In the genomic region with DNA sequence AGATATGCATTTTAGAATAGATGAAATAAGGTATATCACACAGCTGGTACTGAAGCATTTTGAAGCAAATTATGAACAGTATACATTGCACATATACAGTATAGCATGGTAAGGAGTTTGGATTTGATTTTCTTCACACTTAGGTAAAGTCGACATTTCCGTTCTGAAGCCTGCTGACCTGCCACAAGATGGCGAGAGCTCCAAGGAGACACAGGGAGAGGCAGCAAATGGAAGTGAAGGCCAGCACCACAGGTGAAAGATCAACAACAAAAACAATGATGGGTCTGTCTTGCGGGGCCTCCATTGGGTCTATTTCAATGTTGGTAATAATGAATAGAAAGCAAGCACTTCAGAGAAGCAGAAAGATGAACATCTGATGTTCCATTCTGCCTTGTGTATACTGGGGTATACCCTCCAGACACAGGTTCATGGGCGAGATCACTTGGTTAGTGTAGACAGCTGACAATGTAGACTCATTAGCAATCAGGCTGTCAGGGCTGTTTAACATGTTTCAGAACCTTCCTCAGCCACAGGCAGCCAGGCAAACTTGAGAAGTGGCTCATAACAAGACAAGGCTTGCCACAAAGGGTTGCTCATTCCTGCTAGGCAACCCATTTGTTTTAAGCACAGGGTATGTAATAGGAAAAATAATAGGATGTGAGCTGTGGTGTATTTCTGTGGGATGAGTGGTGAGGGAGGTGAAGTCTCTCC, we compare ENCODE assay signal across 8 cellular contexts. TPM values are rescaled to one million over a fixed set of nuclear protein-coding genes. Genes with fewer than 3 reads are reported as not detected.
A peak's percentile ranks its signal among the peaks of the same experiment; 100 is the strongest.
DNase-seq lines count a peak whose midpoint lies in the region; ATAC-seq and TF ChIP-seq lines count a peak whose summit lies in the region.

No MANE protein-coding gene starts in this region.

- H3K27me3 ChIP-seq in brain microvascular endothelial cell (replicated peaks) = no peaks in the 10 kb centered on the region

- no peak for ATAC-seq in HG03457 (IDR thresholded peaks at IDR 0.05; ENCODE audit: unreplicated experiment)

- DNase-seq in activated T-cell treated with anti-CD3 and anti-CD28 coated beads for 48 hours (ENCODE audit: low read depth) (peak; percentile 0), activated T-cell treated with anti-CD3 and anti-CD28 coated beads for 4 hours (no peak), HCEC 1CT (peak; percentile 32), NCI-H460 (ENCODE audit: extremely low read depth, low read depth) (peak; percentile 61), brain microvascular endothelial cell (peak; percentile 15), myocyte (ENCODE audit: low read depth) (peak; percentile 91), globus pallidus (ENCODE audit: low spot score) (no peak)

- no peak overlapping the region for H3K4me3 ChIP-seq in brain microvascular endothelial cell (ENCODE audit: low read depth, low read length)

- H3K27ac ChIP-seq in brain microvascular endothelial cell = no peak overlapping the region

- no peaks in the 10 kb centered on the region for H3K36me3 ChIP-seq in brain microvascular endothelial cell (replicated peaks)

- peak; percentile 75 for TF ChIP-seq CTCF in brain microvascular endothelial cell (IDR thresholded peaks at IDR 0.05; ENCODE audit: low read depth, low read length, missing control alignments)

- in situ Hi-C loops in brain microvascular endothelial cell (cut with HindIII; ENCODE audit: low pct_ligation_motif_present, low sequenced_read_pairs) = no loop called here

RNA-seq across cellular contexts. Expression of a gene that starts 21.4 kb away (rescaled TPM):
- 0.78 and 1.4 TPM in 2 replicates for total RNA-seq in NCI-H460 (2014; rRNA removed; shearing (Covaris generic))
- polyA plus RNA-seq in NCI-H460 (2014; cell fraction: nucleus; rRNA removed) = 0.47 TPM in 1 of 2 replicates, not detected in the other
- total RNA-seq in myocyte = 0.10 and 0.11 TPM in 2 replicates
- 0.04 TPM for polyA plus RNA-seq in myocyte (2012)

RNA-seq across cellular contexts. Expression of a gene that starts 33.2 kb away (rescaled TPM):
- 2.6 and 3.0 TPM in 2 replicates for total RNA-seq in NCI-H460 (2014; rRNA removed; shearing (Covaris generic))
- polyA plus RNA-seq in NCI-H460 (2014; cell fraction: nucleus; rRNA removed) = 0.46 and 0.48 TPM in 2 replicates
- total RNA-seq in myocyte = 0.13 TPM in 1 of 2 replicates, not detected in the other
- polyA plus RNA-seq in myocyte (2012) = 0.23 TPM

Comparison
In these comparisons a context has a peak if more than half of its experiments do, and no peak if none do; other contexts are left out.
1. DNase-seq: peak in activated T-cell treated with anti-CD3 and anti-CD28 coated beads for 48 hours (single experiment), HCEC 1CT (single experiment), NCI-H460 (single experiment), brain microvascular endothelial cell (single experiment) and myocyte (single experiment); none in activated T-cell treated with anti-CD3 and anti-CD28 coated beads for 4 hours (single experiment) and globus pallidus (single experiment).